In the genomic region with DNA sequence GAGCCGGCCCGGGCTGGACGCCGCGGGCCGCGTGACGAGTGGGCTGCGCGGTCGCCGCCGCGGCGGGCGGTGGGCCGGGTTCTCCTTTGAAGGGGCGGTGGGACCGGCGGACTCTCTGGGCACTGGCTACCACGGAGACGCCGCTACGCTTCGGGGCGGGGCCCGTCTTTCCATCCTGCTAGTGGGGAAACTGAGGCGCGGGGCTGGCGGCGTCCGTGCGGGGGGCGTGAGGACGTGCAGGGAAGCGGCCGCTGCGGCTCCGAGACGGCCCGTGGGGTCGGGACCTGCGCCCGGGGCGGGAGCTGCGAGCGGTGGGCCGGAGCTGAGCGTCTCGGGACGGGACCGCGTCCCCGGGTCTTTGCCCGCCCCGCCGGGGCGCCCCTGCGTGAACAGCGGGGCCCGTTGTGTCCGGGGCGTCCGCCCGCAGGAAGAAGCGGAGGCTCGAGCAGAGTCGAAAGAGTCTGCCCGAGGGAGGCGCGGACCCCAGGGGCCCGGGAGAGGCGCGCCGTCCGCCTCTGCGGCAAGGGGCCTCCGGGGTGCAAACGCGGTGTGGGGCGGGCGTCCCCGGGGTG, we compare ENCODE assay signal across 8 cellular contexts.
DNase-seq lines count a peak whose midpoint lies in the region; ATAC-seq and TF ChIP-seq lines count a peak whose summit lies in the region.

No MANE protein-coding gene starts in this region.

- ATAC-seq in GM21786 (IDR thresholded peaks at IDR 0.05; ENCODE audit: unreplicated experiment): peak; percentile 13

- no peaks in the 10 kb centered on the region for H3K27me3 ChIP-seq in rectal smooth muscle tissue (ENCODE audit: control insufficient read depth, insufficient read depth, low read length)

- peaks cover 4% of the 10 kb centered on the region for H3K4me1 ChIP-seq in rectal smooth muscle tissue (ENCODE audit: control insufficient read depth, insufficient read depth, low read length)

- no peaks in the 10 kb centered on the region for H3K36me3 ChIP-seq in rectal smooth muscle tissue (ENCODE audit: control insufficient read depth, insufficient read depth, low read length)

- TF ChIP-seq POLR2A in GM15510 (IDR thresholded peaks at IDR 0.05; ENCODE audit: borderline replicate concordance, extremely low read depth, insufficient read length): peak; percentile 57

- peak; percentile 15 for DNase-seq in NCI-H69 (lab: John Stamatoyannopoulos, UW)
- no peak for DNase-seq in epithelial cell of esophagus (ENCODE audit: low read depth)
- no peak for DNase-seq in superior temporal gyrus (ENCODE audit: extremely low spot score)
- DNase-seq in EL: no peak
- no peak for DNase-seq in NCI-H1105 (lab: John Stamatoyannopoulos, UW)

- H3K9ac ChIP-seq in rectal smooth muscle tissue (ENCODE audit: low read length): no peak overlapping the region

- H3K4me3 ChIP-seq in epithelial cell of esophagus (ENCODE audit: low read length) (peak overlapping the region; percentile 54), rectal smooth muscle tissue (ENCODE audit: low read length) (peak overlapping the region; percentile 79)

- TF ChIP-seq CTCF in epithelial cell of esophagus (IDR thresholded peaks at IDR 0.05; ENCODE audit: insufficient read depth, low read depth, low read length, missing control alignments): no peak

- H3K27ac ChIP-seq in rectal smooth muscle tissue (ENCODE audit: low read depth, low read length): no peak overlapping the region
